Comparison of ENCODE assay signal across 28 cellular contexts in genomic region chr12:126425264-126425663, GRCh38.
"Had no signal": no experiment of that assay in that cellular context is flagged by ENCODE, and none has a peak within 500 bp of the region (broad histone marks: within the 10 kb centered on the region; RNA-seq: fewer than 3 reads in every experiment).

No MANE protein-coding gene starts in this region.

- H3K4me1 Mint-ChIP-seq: activated CD4-positive, alpha-beta memory T cell treated with anti-CD3 and anti-CD28 coated beads, Interleukin-2, amount 10 ng/mL, durations not matched to agents 7 days and 5 days; activated CD4-positive, alpha-beta T cell treated with anti-CD3 and anti-CD28 coated beads, Interleukin-2, amount 10 ng/mL, durations not matched to agents 7 days and 5 days; activated naive CD4-positive, alpha-beta T cell treated with anti-CD3 and anti-CD28 coated beads, Interleukin-2, amount 10 ng/mL, durations not matched to agents 7 days and 5 days; activated naive CD8-positive, alpha-beta T cell treated with anti-CD3 and anti-CD28 coated beads, Interleukin-2, amount 10 ng/mL, durations not matched to agents 7 days and 5 days; T-helper 17 cell had no signal

- H3K4me3 ChIP-seq: ascending aorta, body of pancreas had no signal

- H3K4me3 Mint-ChIP-seq: activated CD4-positive, alpha-beta memory T cell treated with anti-CD3 and anti-CD28 coated beads, Interleukin-2, amount 10 ng/mL, durations not matched to agents 7 days and 5 days; activated CD4-positive, alpha-beta T cell treated with anti-CD3 and anti-CD28 coated beads, Interleukin-2, amount 10 ng/mL, durations not matched to agents 7 days and 5 days; activated naive CD4-positive, alpha-beta T cell treated with anti-CD3 and anti-CD28 coated beads, Interleukin-2, amount 10 ng/mL, durations not matched to agents 7 days and 5 days; activated naive CD8-positive, alpha-beta T cell treated with anti-CD3 and anti-CD28 coated beads, Interleukin-2, amount 10 ng/mL, durations not matched to agents 7 days and 5 days; activated T-cell treated with anti-CD3 and anti-CD28 coated beads, Interleukin-2, amount 50 U/mL, for 24 hours; activated T-cell treated with anti-CD3 and anti-CD28 coated beads, Interleukin-2, amount 50 U/mL, for 72 hours; T-helper 17 cell; T-helper 2 cell treated with Interferon-gamma antibody and Interleukin-4, amounts not matched to agents 5 μg/mL and 100 μg/mL, for 36 hours had no signal

- H3K27me3 Mint-ChIP-seq: activated CD4-positive, alpha-beta memory T cell treated with anti-CD3 and anti-CD28 coated beads, Interleukin-2, amount 10 ng/mL, durations not matched to agents 7 days and 5 days; activated CD4-positive, alpha-beta T cell treated with anti-CD3 and anti-CD28 coated beads, Interleukin-2, amount 10 ng/mL, durations not matched to agents 7 days and 5 days; activated naive CD4-positive, alpha-beta T cell treated with anti-CD3 and anti-CD28 coated beads, Interleukin-2, amount 10 ng/mL, durations not matched to agents 7 days and 5 days; activated naive CD8-positive, alpha-beta T cell treated with anti-CD3 and anti-CD28 coated beads, Interleukin-2, amount 10 ng/mL, durations not matched to agents 7 days and 5 days; activated T-cell treated with anti-CD3 and anti-CD28 coated beads, Interleukin-2, amount 50 U/mL, for 24 hours had no signal

- H3K36me3 Mint-ChIP-seq: activated naive CD4-positive, alpha-beta T cell treated with anti-CD3 and anti-CD28 coated beads, Interleukin-2, amount 10 ng/mL, durations not matched to agents 7 days and 5 days; activated naive CD4-positive, alpha-beta T cell treated with anti-CD3 and anti-CD28 coated beads, Interleukin-2, amount 50 U/mL, for 72 hours; activated naive CD8-positive, alpha-beta T cell treated with anti-CD3 and anti-CD28 coated beads, Interleukin-2, amount 10 ng/mL, durations not matched to agents 7 days and 5 days had no signal

- H3K4me1 ChIP-seq: ascending aorta, body of pancreas had no signal

- H3K27me3 ChIP-seq: ascending aorta, body of pancreas had no signal

- H3K9me3 ChIP-seq: ascending aorta, body of pancreas had no signal

- H3K27ac ChIP-seq: ascending aorta, body of pancreas had no signal

- H3K27ac Mint-ChIP-seq: activated CD4-positive, alpha-beta memory T cell treated with anti-CD3 and anti-CD28 coated beads, Interleukin-2, amount 10 ng/mL, durations not matched to agents 7 days and 5 days; activated naive CD4-positive, alpha-beta T cell treated with anti-CD3 and anti-CD28 coated beads, Interleukin-2, amount 10 ng/mL, durations not matched to agents 7 days and 5 days; activated naive CD4-positive, alpha-beta T cell treated with anti-CD3 and anti-CD28 coated beads, Interleukin-2, amount 50 U/mL, for 72 hours; activated naive CD8-positive, alpha-beta T cell treated with anti-CD3 and anti-CD28 coated beads, Interleukin-2, amount 10 ng/mL, durations not matched to agents 7 days and 5 days; activated T-cell treated with anti-CD3 and anti-CD28 coated beads, Interleukin-2, amount 50 U/mL, for 24 hours; activated T-cell treated with anti-CD3 and anti-CD28 coated beads, Interleukin-2, amount 50 U/mL, for 72 hours; T-helper 17 cell; T-helper 2 cell treated with Interferon-gamma antibody and Interleukin-4, amounts not matched to agents 5 μg/mL and 100 μg/mL, for 36 hours had no signal

- DNase-seq: activated CD4-positive, alpha-beta memory T cell treated with anti-CD3 and anti-CD28 coated beads, Interleukin-2, amount 10 ng/mL, durations not matched to agents 7 days and 5 days; activated CD4-positive, alpha-beta T cell treated with anti-CD3 and anti-CD28 coated beads for 4 hours; activated CD4-positive, alpha-beta T cell treated with anti-CD3 and anti-CD28 coated beads, Interleukin-2, amount 10 ng/mL, durations not matched to agents 7 days and 5 days; activated CD4-positive, alpha-beta T cell treated with anti-CD3 and anti-CD28 coated beads, Interleukin-2, amount 50 U/mL, for 4 hours; activated CD4-positive, CD25-positive, alpha-beta regulatory T cell; activated CD4-positive, CD25-positive, alpha-beta regulatory T cell treated with anti-CD3 and anti-CD28 coated beads, Interleukin-2, amount 50 U/mL, for 72 hours; activated CD8-positive, alpha-beta memory T cell treated with anti-CD3 and anti-CD28 coated beads, Interleukin-2, amount 50 U/mL, for 48 hours; activated gamma-delta T cell; activated naive CD4-positive, alpha-beta T cell; activated naive CD4-positive, alpha-beta T cell treated with anti-CD3 and anti-CD28 coated beads, Interleukin-2, amount 10 ng/mL, durations not matched to agents 7 days and 5 days; activated naive CD8-positive, alpha-beta T cell treated with anti-CD3 and anti-CD28 coated beads, Interleukin-2, amount 10 ng/mL, durations not matched to agents 7 days and 5 days; activated T-cell treated with anti-CD3 and anti-CD28 coated beads for 4 hours; activated T-cell treated with anti-CD3 and anti-CD28 coated beads, Interleukin-2, amount 50 U/mL, for 24 hours; activated T-cell treated with anti-CD3 and anti-CD28 coated beads, Interleukin-2, amount 50 U/mL, for 72 hours; body of pancreas; caudate nucleus; cortex of kidney; dermis blood vessel endothelial cell; effector CD4-positive, alpha-beta T cell; foreskin fibroblast; T-helper 1 cell; T-helper 17 cell; T1000 had no signal

- H3K36me3 ChIP-seq: ascending aorta had no signal

- H3K9me3 Mint-ChIP-seq: activated CD4-positive, alpha-beta T cell treated with anti-CD3 and anti-CD28 coated beads, Interleukin-2, amount 10 ng/mL, durations not matched to agents 7 days and 5 days had no signal

- FAIRE-seq: colon, frontal cortex had no signal
